ENCODE assay signal across 22 cellular contexts in the genomic region with DNA sequence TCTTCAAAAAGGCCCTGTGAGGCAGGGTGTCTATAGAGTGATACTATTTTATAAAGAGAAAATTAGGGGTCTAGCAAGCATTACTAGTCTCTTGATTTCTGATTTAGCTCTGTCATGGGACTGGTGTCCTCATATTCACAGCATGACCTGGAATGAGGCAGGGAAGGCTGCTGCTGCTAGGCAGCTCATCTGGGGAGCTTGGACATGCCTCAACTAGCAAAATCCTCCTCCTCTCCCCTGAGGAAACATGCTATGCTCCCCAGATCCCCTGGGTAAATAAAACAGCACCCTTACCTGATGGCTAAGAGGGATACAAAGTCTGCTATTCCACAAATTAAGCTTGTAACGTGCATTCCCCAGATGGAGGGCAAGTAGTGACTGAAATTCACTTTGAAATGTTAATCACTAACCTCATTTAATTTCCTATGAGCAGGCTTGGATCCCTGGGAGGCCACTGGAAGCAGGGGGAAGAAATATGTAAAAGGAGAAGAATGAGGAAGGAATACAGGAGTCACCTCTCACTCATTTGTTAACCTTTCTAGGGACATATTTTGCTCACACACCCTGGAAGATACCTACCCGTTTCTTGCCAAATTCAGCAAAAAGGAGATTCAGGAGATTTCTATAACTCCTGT.
DNase-seq lines count a peak whose midpoint lies in the region; ATAC-seq, FAIRE-seq and TF ChIP-seq lines count a peak whose summit lies in the region.
"Had no signal": no experiment of that assay in that cellular context is flagged by ENCODE, and none has a peak within 500 bp of the region (broad histone marks: within the 10 kb centered on the region; RNA-seq: fewer than 3 reads in every experiment).

No MANE protein-coding gene starts in this region.

- H3K79me1 ChIP-seq in H1 (ENCODE audit: low read depth, low read length), result no peaks in the 10 kb centered on the region

- no peak overlapping the region for H2BK15ac ChIP-seq in H1 (ENCODE audit: low read length)

- TF ChIP-seq EP300 in H1 (IDR thresholded peaks at IDR 0.05; ENCODE audit: borderline replicate concordance in 1 of 2, low read depth in 2 of 2, low read length in 2 of 2), result no peak

- H4K91ac ChIP-seq in H1 (replicated peaks; ENCODE audit: insufficient read length, low read length), result no peak overlapping the region

- H3K4me3 ChIP-seq in H1 (ENCODE audit: extremely low read depth in 1 of 4, insufficient read depth in 2 of 4, low read depth in 3 of 4, low read length in 4 of 4) (no peak overlapping the region), adrenal gland (no peak overlapping the region)
- H3K4me3 ChIP-seq: hepatocyte, sigmoid colon, upper lobe of left lung had no signal

- H3K23me2 ChIP-seq in H1 (ENCODE audit: low read depth, low read length), result no peaks in the 10 kb centered on the region

- no peaks in the 10 kb centered on the region for H3K36me3 Mint-ChIP-seq in mesothelial cell of epicardium
- H3K36me3 Mint-ChIP-seq: CD4-positive, alpha-beta memory T cell had no signal

- no peak overlapping the region for H3K23ac ChIP-seq in H1 (ENCODE audit: insufficient read length)

- H3K27me3 ChIP-seq in H1 (replicated peaks in 1 of 4; ENCODE audit: control insufficient read depth in 3 of 4, extremely low read depth in 1 of 4, insufficient read depth in 3 of 4, low read length in 3 of 4) (no peaks in the 10 kb centered on the region), adrenal gland (no peaks in the 10 kb centered on the region)
- H3K27me3 ChIP-seq: hepatocyte, neutrophil, sigmoid colon, upper lobe of left lung had no signal

- no peak overlapping the region for H4K5ac ChIP-seq in H1 (ENCODE audit: insufficient read length, low read depth, low read length)

- H2BK5ac ChIP-seq in H1 (ENCODE audit: low read depth, low read length), result no peak overlapping the region; the same call in 1 of the 2 replicates

- POLR2A ChIA-PET in H1 (lab: Charles Lee; ENCODE audit: partially characterized antibody), result no interaction called here

- peaks cover 10% of the 10 kb centered on the region for H3K4me1 Mint-ChIP-seq in mesothelial cell of epicardium
- H3K4me1 Mint-ChIP-seq: CD4-positive, alpha-beta memory T cell; stimulated activated naive CD8-positive, alpha-beta T cell treated with anti-CD3 and anti-CD28 coated beads, Interleukin-15, amount 100 ng/mL, for 72 hours had no signal

- no peaks in the 10 kb centered on the region for H3K79me2 ChIP-seq in H1 (ENCODE audit: control insufficient read depth in 1 of 2, insufficient read depth in 2 of 2, low read length in 2 of 2)
- H3K79me2 ChIP-seq: hepatocyte had no signal

- H3K27ac Mint-ChIP-seq in mesothelial cell of epicardium, result peak overlapping the region; percentile 5
- H3K27ac Mint-ChIP-seq: CD4-positive, alpha-beta memory T cell; stimulated activated naive CD8-positive, alpha-beta T cell treated with anti-CD3 and anti-CD28 coated beads, Interleukin-15, amount 100 ng/mL, for 72 hours had no signal

- H3K36me3 ChIP-seq in H1 (ENCODE audit: control insufficient read depth in 2 of 4, insufficient read depth in 4 of 4, low read length in 3 of 4) (no peaks in the 10 kb centered on the region), adrenal gland (replicated peaks in 1 of 2) (no peaks in the 10 kb centered on the region)
- H3K36me3 ChIP-seq: neutrophil, sigmoid colon, upper lobe of left lung had no signal

- H3K18ac ChIP-seq in H1 (ENCODE audit: extremely low read depth, low read length), result no peak overlapping the region

- no peak overlapping the region for H2AK5ac ChIP-seq in H1 (ENCODE audit: low read depth, low read length)

- TF ChIP-seq CTCF in H1 (IDR thresholded peaks at IDR 0.05; ENCODE audit: control extremely low read depth in 1 of 3, insufficient read depth in 1 of 3, low read depth in 1 of 3, low read length in 3 of 3) (no peak), mesothelial cell of epicardium (IDR thresholded peaks at IDR 0.05; ENCODE audit: unreplicated experiment) (no peak), adrenal gland (IDR thresholded peaks at IDR 0.05) (no peak)

- no peak overlapping the region for H3K4ac ChIP-seq in H1 (replicated peaks; ENCODE audit: insufficient read length, low read depth, low read length)

- no peak overlapping the region for H2BK120ac ChIP-seq in H1 (replicated peaks; ENCODE audit: low read depth, low read length)

- H3K14ac ChIP-seq in H1 (ENCODE audit: insufficient read length), result no peak overlapping the region

- H3K4me1 ChIP-seq in H1 (replicated peaks in 1 of 4; ENCODE audit: control insufficient read depth in 3 of 4, insufficient read depth in 4 of 4, low read length in 3 of 4) (peaks cover 0 to 13% (median 2%) of the 10 kb centered on the region in 4 experiments; a peak in 4 of 7 replicates), adrenal gland (replicated peaks in 1 of 2) (no peaks in the 10 kb centered on the region)
- H3K4me1 ChIP-seq: sigmoid colon, upper lobe of left lung had no signal

- H2BK12ac ChIP-seq in H1 (ENCODE audit: low read depth, low read length), result no peak overlapping the region

- 41% methylated on average over 2 of the region's 2 CpGs; no CpG with 5 or more reads in 1 of the 2 experiments for WGBS in H1 (ENCODE audit: extremely low coverage in 1 of 2, insufficient coverage in 1 of 2, insufficient read length in 1 of 2, insufficient replicate concordance in 2 of 2, low coverage in 1 of 2, low lambda C conversion rate in 2 of 2, missing lambda C conversion rate in 1 of 2), 2 experiments
- 57 to 69% (median 67%) methylated on average over 2 of the region's 2 CpGs for WGBS in adrenal gland, 4 donors

- FAIRE-seq in H1 (lab: Jason Lieb, UNC), result no peak
- FAIRE-seq: kidney had no signal

- DNase-seq in DMS 273 (lab: John Stamatoyannopoulos, UW; ENCODE audit: unreplicated experiment), result peak; percentile 50
- peak; percentile 31 for DNase-seq in NCI-H1105 (lab: John Stamatoyannopoulos, UW)
- no peak for DNase-seq in H1 (ENCODE audit: low read depth in 1 of 2, low spot score in 2 of 2)
- DNase-seq in mesothelial cell of epicardium (ENCODE audit: low spot score in 2 of 2, unreplicated experiment in 2 of 2), result no peak
- no peak for DNase-seq in 8988T
- no peak for DNase-seq in adrenal gland
- DNase-seq in retina, result no peak
- DNase-seq: activated CD4-positive, alpha-beta T cell treated with anti-CD3 and anti-CD28 coated beads, Interleukin-2, amount 50 U/mL, for 4 hours; activated naive CD4-positive, alpha-beta T cell; activated T-cell treated with anti-CD3 and anti-CD28 coated beads for 4 hours; CD4-positive, alpha-beta memory T cell; KG1; kidney; midbrain; NCI-H1092 treated with DMSO at 0.1 percent for 48 hours; NCI-H510A treated with DMSO at 0.1 percent for 48 hours; sigmoid colon; stimulated activated naive CD8-positive, alpha-beta T cell treated with anti-CD3 and anti-CD28 coated beads, Interleukin-15, amount 100 ng/mL, for 72 hours; upper lobe of left lung had no signal

- H4K20me1 ChIP-seq in H1 (replicated peaks in 1 of 2; ENCODE audit: control insufficient read depth in 1 of 2, insufficient read depth in 2 of 2, low read length in 2 of 2), result no peaks in the 10 kb centered on the region

- no peak overlapping the region for H3K9ac ChIP-seq in H1 (replicated peaks in 1 of 4; ENCODE audit: extremely low read depth in 1 of 4, low read depth in 3 of 4, low read length in 3 of 4)

- no peak overlapping the region for H3K56ac ChIP-seq in H1 (replicated peaks; ENCODE audit: insufficient read length, low read depth, low read length)

- no peak for TF ChIP-seq RAD21 in H1 (IDR thresholded peaks at IDR 0.05 in 1 of 2, conservative IDR thresholded peaks at IDR 0.05 in 1 of 2; ENCODE audit: low read depth in 2 of 2, low read length in 2 of 2)

- TF ChIP-seq POLR2A in H1 (IDR thresholded peaks at IDR 0.05; ENCODE audit: control extremely low read depth in 1 of 2, low read depth in 2 of 2, low read length in 2 of 2) (no peak), adrenal gland (IDR thresholded peaks at IDR 0.05) (no peak)

- H3K27ac ChIP-seq in H1 (ENCODE audit: low read depth, low read length) (no peak overlapping the region), adrenal gland (no peak overlapping the region)
- H3K27ac ChIP-seq: hepatocyte, neutrophil, sigmoid colon, upper lobe of left lung had no signal

- peak overlapping the region; percentile 66; the same call in 1 of the 2 replicates for H2AFZ ChIP-seq in H1 (ENCODE audit: low read length)
- H2AFZ ChIP-seq: hepatocyte had no signal

- no peak overlapping the region for H3K4me3 Mint-ChIP-seq in mesothelial cell of epicardium
- H3K4me3 Mint-ChIP-seq: CD4-positive, alpha-beta memory T cell; stimulated activated naive CD8-positive, alpha-beta T cell treated with anti-CD3 and anti-CD28 coated beads, Interleukin-15, amount 100 ng/mL, for 72 hours had no signal

- 0 out of 2 replicates have a peak overlapping the region, but pooled peaks have one; percentile 40 for H2BK20ac ChIP-seq in H1 (ENCODE audit: low read length)

- intact Hi-C loops in adrenal gland (cut with DNase I), result no loop called here

- H4K8ac ChIP-seq in H1 (ENCODE audit: extremely low read depth, insufficient read depth, low read length), result no peak overlapping the region

- no peaks in the 10 kb centered on the region for H3K9me3 Mint-ChIP-seq in mesothelial cell of epicardium
- H3K9me3 Mint-ChIP-seq: stimulated activated naive CD8-positive, alpha-beta T cell treated with anti-CD3 and anti-CD28 coated beads, Interleukin-15, amount 100 ng/mL, for 72 hours had no signal

- no peaks in the 10 kb centered on the region for H3K9me3 ChIP-seq in H1 (ENCODE audit: insufficient read depth in 2 of 2, low read depth in 1 of 2, low read length in 1 of 2)
- H3K9me3 ChIP-seq in adrenal gland (replicated peaks in 1 of 3), result no peaks in the 10 kb centered on the region
- H3K9me3 ChIP-seq: neutrophil, sigmoid colon, upper lobe of left lung had no signal

- no peaks in the 10 kb centered on the region for H3K27me3 Mint-ChIP-seq in mesothelial cell of epicardium (ENCODE audit: low read depth)
- H3K27me3 Mint-ChIP-seq: CD4-positive, alpha-beta memory T cell; stimulated activated naive CD8-positive, alpha-beta T cell treated with anti-CD3 and anti-CD28 coated beads, Interleukin-15, amount 100 ng/mL, for 72 hours had no signal

- CTCF ChIA-PET in H1 (lab: Charles Lee; ENCODE audit: partially characterized antibody), result interaction anchor here (0.9 to 1.4 kb wide), 3 partner anchors 25 to 318 kb away, joined by 3 to 4 read pairs (median 3); no protein-coding TSS in a partner anchor

- ATAC-seq in HG03354 (IDR thresholded peaks at IDR 0.05; ENCODE audit: poor library complexity, severe bottlenecking, unreplicated experiment), result no peak
- ATAC-seq: stimulated activated naive CD8-positive, alpha-beta T cell treated with anti-CD3 and anti-CD28 coated beads, Interleukin-15, amount 100 ng/mL, for 72 hours had no signal

- H3K4me2 ChIP-seq in H1 (ENCODE audit: insufficient read depth in 1 of 2, low read depth in 2 of 2, low read length in 2 of 2), result 0 out of 4 replicates have a peak overlapping the region, but pooled peaks have one; percentile 22 to 23
- H3K4me2 ChIP-seq: hepatocyte had no signal

TF ChIP-seq in H1, 55 proteins besides CTCF, POLR2A, EP300 and RAD21 (continues in another document):
- TF ChIP-seq CHD1 (IDR thresholded peaks at IDR 0.05; ENCODE audit: low read depth, low read length), result no peak
- no peak for TF ChIP-seq CBX8 (IDR thresholded peaks at IDR 0.05; ENCODE audit: borderline replicate concordance, low read depth, low read length)
- TF ChIP-seq ZNF274 (IDR thresholded peaks at IDR 0.05; ENCODE audit: borderline replicate concordance, extremely low read depth, low read length), result no peak

Comparison
In these comparisons a context has a peak if more than half of its experiments do, and no peak if none do; other contexts are left out.
1. DNase-seq: peak in DMS 273 (single experiment) and NCI-H1105 (single experiment); none in H1 (0 of 2), mesothelial cell of epicardium (0 of 2), 8988T (single experiment), adrenal gland (0 of 7) and retina (single experiment).